In genomic region chr17:82461827-82462524, GRCh38 we compare ENCODE assay signal across 1 cellular context.
TF ChIP-seq lines count a peak whose summit lies in the region.

No MANE protein-coding gene starts in this region.

TF ChIP-seq in K562, 482 proteins besides CTCF, POLR2A, EP300 and RAD21 (continued from another document and continues in another):
- TF ChIP-seq ZNF609 (CRISPR knock-in tag; IDR thresholded peaks at IDR 0.05; ENCODE audit: borderline replicate concordance) (0 out of 2 replicates have a peak, but pooled peaks have one; percentile 65), KAT7 (CRISPR knock-in tag; IDR thresholded peaks at IDR 0.05; ENCODE audit: borderline replicate concordance) (no peak), LARP7 (IDR thresholded peaks at IDR 0.05) (peak; percentile 81; the same call in 1 of the 2 replicates), PRPF4 (IDR thresholded peaks at IDR 0.05; ENCODE audit: insufficient read depth, low read depth, low read length, poor library complexity, severe bottlenecking) (no peak), TFAP4 (CRISPR knock-in tag; IDR thresholded peaks at IDR 0.05; ENCODE audit: borderline replicate concordance) (peak; percentile 77; the same call in 1 of the 2 replicates), CCNT2 (IDR thresholded peaks at IDR 0.05; ENCODE audit: borderline replicate concordance, extremely low read depth, insufficient read length, low read depth, low read length) (peak; percentile 99), ZNF174 (CRISPR knock-in tag; IDR thresholded peaks at IDR 0.05) (no peak), TAF9B (IDR thresholded peaks at IDR 0.05; ENCODE audit: partially characterized antibody) (no peak), ATF3 (IDR thresholded peaks at IDR 0.05) (peak; percentile 62; the same call in 1 of the 2 replicates), ATF3 (CRISPR knock-in tag; conservative IDR thresholded peaks at IDR 0.05) (no peak), ELF2 (CRISPR knock-in tag; IDR thresholded peaks at IDR 0.05) (0 out of 2 replicates have a peak, but pooled peaks have one; percentile 24), MTA1 (IDR thresholded peaks at IDR 0.05; ENCODE audit: borderline replicate concordance) (peak; percentile 88), ZNF445 (CRISPR knock-in tag; IDR thresholded peaks at IDR 0.05; ENCODE audit: low read depth) (no peak), MEF2A (IDR thresholded peaks at IDR 0.05; ENCODE audit: control insufficient read depth, low read depth, low read length) (0 out of 2 replicates have a peak, but pooled peaks have one; percentile 48), PRDM10 (IDR thresholded peaks at IDR 0.05; ENCODE audit: partially characterized antibody) (no peak), XRCC3 (IDR thresholded peaks at IDR 0.05) (no peak), ZNF57 (CRISPR knock-in tag; IDR thresholded peaks at IDR 0.05) (no peak), ZNF764 (CRISPR knock-in tag; IDR thresholded peaks at IDR 0.05; ENCODE audit: low read depth) (no peak), PCBP2 (IDR thresholded peaks at IDR 0.05; ENCODE audit: low read depth, low read length, poor library complexity, severe bottlenecking) (no peak), ESRRB (CRISPR knock-in tag; IDR thresholded peaks at IDR 0.05; ENCODE audit: borderline replicate concordance) (no peak), U2AF2 (optimal IDR thresholded peaks at IDR 0.05; ENCODE audit: low read depth, low read length) (no peak), SMARCA5 (IDR thresholded peaks at IDR 0.05) (peak; percentile 83), UBTF (IDR thresholded peaks at IDR 0.05; ENCODE audit: borderline replicate concordance in 1 of 2, low read depth in 2 of 2, low read length in 2 of 2) (0 out of 4 replicates have a peak, but pooled peaks of 1 of the 2 experiments have one; percentile 61), MBD2 (IDR thresholded peaks at IDR 0.05; ENCODE audit: borderline replicate concordance, low read depth) (peak; percentile 89), KLF13 (tag; IDR thresholded peaks at IDR 0.05; ENCODE audit: borderline replicate concordance, low read depth) (peak; percentile 11; the same call in 1 of the 2 replicates), MEIS2 (IDR thresholded peaks at IDR 0.05; ENCODE audit: partially characterized antibody) (peak; percentile 92), CREB3 (tag; conservative IDR thresholded peaks at IDR 0.05; ENCODE audit: low read depth) (no peak; the same call in none of the 2 replicates), ZNF175 (CRISPR knock-in tag; IDR thresholded peaks at IDR 0.05; ENCODE audit: low read depth) (peak; percentile 74; the same call in 1 of the 2 replicates), PHF20 (IDR thresholded peaks at IDR 0.05; ENCODE audit: partially characterized antibody) (no peak), ZFP36 (IDR thresholded peaks at IDR 0.05; ENCODE audit: low read depth, low read length, partially characterized antibody) (peak; percentile 12), FOXK2 (conservative IDR thresholded peaks at IDR 0.05 in 1 of 2, IDR thresholded peaks at IDR 0.05 in 1 of 2; ENCODE audit: low read depth in 2 of 2) (peak; percentile 93 to 95), BMI1 (IDR thresholded peaks at IDR 0.05; ENCODE audit: low read length) (no peak), KLF1 (tag; IDR thresholded peaks at IDR 0.05) (peak; percentile 84), JUN (IDR thresholded peaks at IDR 0.05; ENCODE audit: borderline replicate concordance, low read depth, low read length) (0 out of 2 replicates have a peak, but pooled peaks have one; percentile 27), JUN (CRISPR knock-in tag; IDR thresholded peaks at IDR 0.05; ENCODE audit: borderline replicate concordance) (0 out of 2 replicates have a peak, but pooled peaks have one; percentile 12), THRA (IDR thresholded peaks at IDR 0.05) (no peak), E2F4 (CRISPR knock-in tag; IDR thresholded peaks at IDR 0.05; ENCODE audit: low read depth) (no peak), TARDBP (IDR thresholded peaks at IDR 0.05) (no peak), SIN3A (IDR thresholded peaks at IDR 0.05; ENCODE audit: borderline replicate concordance in 2 of 2, control insufficient read depth in 1 of 2, low read depth in 2 of 2, low read length in 2 of 2) (peak; percentile 34 to 64; a peak in 1 of 4 replicates), TAF1 (IDR thresholded peaks at IDR 0.05; ENCODE audit: control insufficient read depth, extremely low read depth, insufficient read depth, low read length, severe bottlenecking) (peak; percentile 70), DMBX1 (CRISPR knock-in tag; IDR thresholded peaks at IDR 0.05; ENCODE audit: borderline replicate concordance) (peak; percentile 83), CEBPG (CRISPR knock-in tag; IDR thresholded peaks at IDR 0.05) (no peak), CEBPG (tag; conservative IDR thresholded peaks at IDR 0.05 in 1 of 2, IDR thresholded peaks at IDR 0.05 in 1 of 2) (no peak), KLF6 (CRISPR knock-in tag; IDR thresholded peaks at IDR 0.05; ENCODE audit: borderline replicate concordance) (no peak), E2F6 (IDR thresholded peaks at IDR 0.05; ENCODE audit: borderline replicate concordance in 1 of 2, extremely low read depth in 1 of 2, insufficient read depth in 1 of 2, insufficient read length in 1 of 2, low read depth in 1 of 2, low read length in 1 of 2, poor library complexity in 1 of 2, severe bottlenecking in 1 of 2) (no peak), OTX1 (CRISPR knock-in tag; IDR thresholded peaks at IDR 0.05) (peak; percentile 87), SNRNP70 (optimal IDR thresholded peaks at IDR 0.05; ENCODE audit: low read depth, low read length) (no peak)
